ENCODE assay signal across 13 cellular contexts in genomic region chr5:132815454-132815853, GRCh38. TPM values are rescaled to one million over a fixed set of nuclear protein-coding genes. Genes with fewer than 3 reads are reported as not detected.
DNase-seq lines count a peak whose midpoint lies in the region; ATAC-seq and TF ChIP-seq lines count a peak whose summit lies in the region.
"Had no signal": no experiment of that assay in that cellular context is flagged by ENCODE, and none has a peak within 500 bp of the region (broad histone marks: within the 10 kb centered on the region; RNA-seq: fewer than 3 reads in every experiment).

No MANE protein-coding gene starts in this region.

- H2AFZ ChIP-seq in PC-3 (ENCODE audit: low read length) (no peak overlapping the region), neural progenitor cell (replicated peaks) (no peak overlapping the region)

- no peaks in the 10 kb centered on the region for H4K20me1 ChIP-seq in PC-3 (ENCODE audit: low read length)
- H4K20me1 ChIP-seq in neural progenitor cell (ENCODE audit: low read depth), result peaks cover 16% of the 10 kb centered on the region

- DNase-seq in Calu3, result no peak
- DNase-seq in PC-3, result peak; percentile 7
- no peak for DNase-seq in dorsolateral prefrontal cortex
- no peak for DNase-seq in neural progenitor cell (ENCODE audit: low spot score)
- DNase-seq in HUDEP-2 (lab: John Stamatoyannopoulos, UW; ENCODE audit: unreplicated experiment in 76 of 76), result no peak
- no peak for DNase-seq in erythroblast (lab: John Stamatoyannopoulos, UW)
- no peak for DNase-seq in activated naive CD4-positive, alpha-beta T cell treated with anti-CD3 and anti-CD28 coated beads, Interleukin-2, amount 10 ng/mL, durations not matched to agents 7 days and 5 days
- DNase-seq: effector CD8-positive, alpha-beta T cell; NCI-H1417; NCI-H526 had no signal

- TF ChIP-seq CTCF in Calu3 (IDR thresholded peaks at IDR 0.05; ENCODE audit: unreplicated experiment) (no peak), PC-3 (conservative IDR thresholded peaks at IDR 0.05; ENCODE audit: low read depth, low read length) (no peak), dorsolateral prefrontal cortex (IDR thresholded peaks at IDR 0.05 in 54 of 56, conservative IDR thresholded peaks at IDR 0.05 in 2 of 56; ENCODE audit: low read depth in 1 of 56, partially characterized antibody in 56 of 56) (no peak), neural progenitor cell (IDR thresholded peaks at IDR 0.05) (no peak)

- ATAC-seq in PC-3, result no peak
- no peak for ATAC-seq in GM18873 (IDR thresholded peaks at IDR 0.05; ENCODE audit: low FRiP score, unreplicated experiment)
- ATAC-seq: left lobe of liver had no signal

- H3K27ac Mint-ChIP-seq in Calu3 (ENCODE audit: unreplicated experiment), result no peak overlapping the region
- no peak overlapping the region for H3K27ac Mint-ChIP-seq in neural progenitor cell
- H3K27ac Mint-ChIP-seq in activated naive CD4-positive, alpha-beta T cell treated with anti-CD3 and anti-CD28 coated beads, Interleukin-2, amount 10 ng/mL, durations not matched to agents 7 days and 5 days, result no peak overlapping the region

- H3K9me3 ChIP-seq in PC-3 (ENCODE audit: low read length), result no peaks in the 10 kb centered on the region
- no peaks in the 10 kb centered on the region for H3K9me3 ChIP-seq in neural progenitor cell (ENCODE audit: low read depth)
- H3K9me3 ChIP-seq: adrenal gland had no signal

- H3K4me3 Mint-ChIP-seq in Calu3 (ENCODE audit: low read depth, unreplicated experiment) (peak overlapping the region; percentile 26), neural progenitor cell (peak overlapping the region; percentile 74)
- H3K4me3 Mint-ChIP-seq in activated naive CD4-positive, alpha-beta T cell treated with anti-CD3 and anti-CD28 coated beads, Interleukin-2, amount 10 ng/mL, durations not matched to agents 7 days and 5 days, result no peak overlapping the region

- H3K27me3 Mint-ChIP-seq in Calu3 (ENCODE audit: unreplicated experiment) (no peaks in the 10 kb centered on the region), neural progenitor cell (ENCODE audit: insufficient read depth, low read depth) (peaks cover 35% of the 10 kb centered on the region)
- peaks cover 75% of the 10 kb centered on the region for H3K27me3 Mint-ChIP-seq in activated naive CD4-positive, alpha-beta T cell treated with anti-CD3 and anti-CD28 coated beads, Interleukin-2, amount 10 ng/mL, durations not matched to agents 7 days and 5 days

- H3K27me3 ChIP-seq in PC-3 (ENCODE audit: low read length) (no peaks in the 10 kb centered on the region), dorsolateral prefrontal cortex (peaks cover 0 to 4% (median 0%) of the 10 kb centered on the region in 45 donors), neural progenitor cell (peaks cover 99% of the 10 kb centered on the region)

- H3K36me3 ChIP-seq in PC-3 (ENCODE audit: low read depth, low read length) (no peaks in the 10 kb centered on the region), neural progenitor cell (no peaks in the 10 kb centered on the region)
- H3K36me3 ChIP-seq: adrenal gland had no signal

- H3K4me1 Mint-ChIP-seq in Calu3 (ENCODE audit: low read depth, unreplicated experiment), result peaks cover 18% of the 10 kb centered on the region
- H3K4me1 Mint-ChIP-seq in neural progenitor cell, result peaks cover 23% of the 10 kb centered on the region
- peaks cover 21% of the 10 kb centered on the region for H3K4me1 Mint-ChIP-seq in activated naive CD4-positive, alpha-beta T cell treated with anti-CD3 and anti-CD28 coated beads, Interleukin-2, amount 10 ng/mL, durations not matched to agents 7 days and 5 days

- no peak overlapping the region for H3K4me2 ChIP-seq in PC-3 (ENCODE audit: low read length)
- H3K4me2 ChIP-seq in neural progenitor cell, result no peak overlapping the region

- H3F3A ChIP-seq in PC-3 (ENCODE audit: low read length, unreplicated experiment) (no peaks in the 10 kb centered on the region), neural progenitor cell (ENCODE audit: low read depth) (peaks cover 24% of the 10 kb centered on the region)

- H3K9me3 Mint-ChIP-seq in Calu3 (ENCODE audit: low read depth, unreplicated experiment) (no peaks in the 10 kb centered on the region), neural progenitor cell (peaks cover 5% of the 10 kb centered on the region)
- H3K9me3 Mint-ChIP-seq in activated naive CD4-positive, alpha-beta T cell treated with anti-CD3 and anti-CD28 coated beads, Interleukin-2, amount 10 ng/mL, durations not matched to agents 7 days and 5 days, result no peaks in the 10 kb centered on the region

- POLR2A ChIA-PET in PC-3 (lab: Charles Lee; ENCODE audit: unreplicated experiment), result no interaction called here

- no TSS peak for BruUV-seq in Calu3 (replicated peaks; lab: Mats Ljungman, UMichigan)
- no TSS peak for BruUV-seq in PC-3 (replicated peaks; lab: Mats Ljungman, UMichigan)

- no peaks in the 10 kb centered on the region for H3K9me2 ChIP-seq in PC-3 (replicated peaks; ENCODE audit: low read length)

- H3K4me3 ChIP-seq in PC-3 (ENCODE audit: low read length), result no peak overlapping the region
- H3K4me3 ChIP-seq in dorsolateral prefrontal cortex, result peak overlapping the region in 29 of 59 donors; percentile 0 to 78 (median 69)
- no peak overlapping the region for H3K4me3 ChIP-seq in neural progenitor cell
- H3K4me3 ChIP-seq: adrenal gland had no signal

- no peak for TF ChIP-seq POLR2A in erythroblast (IDR thresholded peaks at IDR 0.05; ENCODE audit: low read length)

- CTCF ChIA-PET in Calu3 (lab: Charles Lee), result no interaction called here
- CTCF ChIA-PET in PC-3 (lab: Charles Lee), result interaction anchor here (0.6 kb wide), 1 partner anchor 33 kb away, joined by 3 read pairs; no protein-coding TSS in a partner anchor
- CTCF ChIA-PET in activated naive CD4-positive, alpha-beta T cell treated with anti-CD3 and anti-CD28 coated beads, Interleukin-2, amount 10 ng/mL, durations not matched to agents 7 days and 5 days (lab: Charles Lee), result interaction anchor here (0.8 to 2.1 kb wide), 2 partner anchors 56 to 287 kb away, joined by 3 to 6 read pairs; no protein-coding TSS in a partner anchor

- H3K4me1 ChIP-seq in PC-3 (ENCODE audit: insufficient read depth, low read length) (peaks cover 5% of the 10 kb centered on the region; the same call in 1 of the 2 replicates), neural progenitor cell (peaks cover 4% of the 10 kb centered on the region)

- intact Hi-C loops in Calu3 (cut with micrococcal nuclease; ENCODE audit: unreplicated experiment), result no loop called here
- intact Hi-C loops in PC-3 (cut with micrococcal nuclease), result no loop called here
- intact Hi-C loops in dorsolateral prefrontal cortex (cut with DNase I), result loop anchor here in 1 of 2 donors (5.0 kb wide), 1 partner anchor 78 kb away; the partner anchor contains the start of gene KIF3A

- H3K36me3 Mint-ChIP-seq in Calu3 (ENCODE audit: insufficient read depth, unreplicated experiment), result peaks cover 16% of the 10 kb centered on the region
- H3K36me3 Mint-ChIP-seq in neural progenitor cell, result peaks cover 2% of the 10 kb centered on the region
- H3K36me3 Mint-ChIP-seq in activated naive CD4-positive, alpha-beta T cell treated with anti-CD3 and anti-CD28 coated beads, Interleukin-2, amount 10 ng/mL, durations not matched to agents 7 days and 5 days, result no peaks in the 10 kb centered on the region

- H3K9ac ChIP-seq in PC-3 (ENCODE audit: low read length) (no peak overlapping the region), neural progenitor cell (no peak overlapping the region)

- H3K79me2 ChIP-seq in PC-3 (ENCODE audit: low read length) (no peaks in the 10 kb centered on the region), neural progenitor cell (ENCODE audit: low read depth) (no peaks in the 10 kb centered on the region)

- H3K27ac ChIP-seq in PC-3 (ENCODE audit: low read length), result no peak overlapping the region
- H3K27ac ChIP-seq in dorsolateral prefrontal cortex, result peak overlapping the region in 57 of 59 donors; percentile 7 to 100 (median 96)
- H3K27ac ChIP-seq in neural progenitor cell, result no peak overlapping the region
- H3K27ac ChIP-seq: adrenal gland had no signal

RNA-seq across cellular contexts. Expression of gene SOWAHA, which starts 2.4 kb away (rescaled TPM):
- total RNA-seq in Calu3 (2022) (0.78 and 0.88 TPM in 2 replicates), PC-3 (2014; rRNA removed) (0.04 TPM in 1 of 2 replicates, not detected in the other), dorsolateral prefrontal cortex (100 to 1,000 TPM in 3 of 120 experiments, 10 to 100 TPM in 117; 15.4 to 106 (median 48.7) TPM), neural progenitor cell (ENCODE audit: low replicate concordance) (0.03 TPM in 1 of 2 replicates, not detected in the other)

RNA-seq across cellular contexts. Expression of gene SHROOM1, which starts 15.0 kb away (rescaled TPM):
- total RNA-seq in Calu3 (2022) (24.5 and 27.0 TPM in 2 replicates), PC-3 (2014; rRNA removed) (13.6 and 15.7 TPM in 2 replicates), dorsolateral prefrontal cortex (10 to 100 TPM; 14.1 to 91.8 (median 29.3) TPM), neural progenitor cell (ENCODE audit: low replicate concordance) (0.36 and 2.0 TPM in 2 replicates)

RNA-seq across cellular contexts. Expression of gene SEPTIN8, which starts 38.4 kb away (rescaled TPM):
- total RNA-seq in Calu3 (2022) (40.4 and 48.5 TPM in 2 replicates), PC-3 (2014; rRNA removed) (21.9 and 29.4 TPM in 2 replicates), dorsolateral prefrontal cortex (100 to 1,000 TPM; 221 to 622 (median 319) TPM), neural progenitor cell (ENCODE audit: low replicate concordance) (39.9 and 50.1 TPM in 2 replicates)

RNA-seq across cellular contexts. Expression of gene GDF9, which starts 50.8 kb away (rescaled TPM):
- total RNA-seq in Calu3 (2022) (0.61 and 0.94 TPM in 2 replicates), PC-3 (2014; rRNA removed) (not detected in 2 replicates), dorsolateral prefrontal cortex (1 to 10 TPM in 95 of 120 experiments, under 1 TPM in 25; 0.34 to 3.8 (median 1.4) TPM), neural progenitor cell (ENCODE audit: low replicate concordance) (0.46 and 0.82 TPM in 2 replicates)

RNA-seq across cellular contexts. Expression of gene UQCRQ, which starts 51.0 kb away (rescaled TPM):
- total RNA-seq in Calu3 (2022), result 678 and 719 TPM in 2 replicates
- 190 and 198 TPM in 2 replicates for total RNA-seq in PC-3 (2014; rRNA removed)
- total RNA-seq in dorsolateral prefrontal cortex, result 100 to 1,000 TPM; 166 to 403 (median 290) TPM
- 45.0 and 63.1 TPM in 2 replicates for total RNA-seq in neural progenitor cell (ENCODE audit: low replicate concordance)

Comparison
In these comparisons a context has a peak if more than half of its experiments do, and no peak if none do; other contexts are left out.
1. H3K27ac ChIP-seq: peak in dorsolateral prefrontal cortex (57 of 59); none in PC-3 (single experiment) and neural progenitor cell (single experiment).